In genomic region chr4:174225247-174226054, GRCh38 we compare ENCODE assay signal across 1 cellular context.
TF ChIP-seq lines count a peak whose summit lies in the region.

No MANE protein-coding gene starts in this region.

TF ChIP-seq in HEK293, 187 proteins besides CTCF, POLR2A, EP300 and RAD21 (continued from another document):
- TF ChIP-seq ZNF362 (tag by site-specific recombination; IDR thresholded peaks at IDR 0.05) (peak; percentile 50; the same call in 1 of the 2 replicates), ZNF513 (tag by site-specific recombination; IDR thresholded peaks at IDR 0.05) (no peak), ZNF292 (tag by site-specific recombination; IDR thresholded peaks at IDR 0.05; ENCODE audit: borderline replicate concordance, low read depth) (no peak), ZNF335 (tag by site-specific recombination; conservative IDR thresholded peaks at IDR 0.05) (0 out of 2 replicates have a peak, but pooled peaks have one; percentile 34), TRIM28 (IDR thresholded peaks at IDR 0.05; ENCODE audit: borderline replicate concordance, low read length) (peak; percentile 47; the same call in 1 of the 2 replicates), FEZF1 (tag by site-specific recombination; IDR thresholded peaks at IDR 0.05) (0 out of 2 replicates have a peak, but pooled peaks have one; percentile 21), ZNF626 (tag by site-specific recombination; IDR thresholded peaks at IDR 0.05) (no peak), PRDM10 (tag by site-specific recombination; IDR thresholded peaks at IDR 0.05) (no peak), GLIS1 (tag by site-specific recombination; IDR thresholded peaks at IDR 0.05) (peak; percentile 86), ZNF354C (tag by site-specific recombination; IDR thresholded peaks at IDR 0.05; ENCODE audit: borderline replicate concordance, low read depth) (no peak), MZF1 (tag by site-specific recombination; IDR thresholded peaks at IDR 0.05; ENCODE audit: borderline replicate concordance) (no peak), IKZF3 (tag by site-specific recombination; IDR thresholded peaks at IDR 0.05) (no peak)
